Comparison of ENCODE assay signal across 1 cellular context in the genomic region with DNA sequence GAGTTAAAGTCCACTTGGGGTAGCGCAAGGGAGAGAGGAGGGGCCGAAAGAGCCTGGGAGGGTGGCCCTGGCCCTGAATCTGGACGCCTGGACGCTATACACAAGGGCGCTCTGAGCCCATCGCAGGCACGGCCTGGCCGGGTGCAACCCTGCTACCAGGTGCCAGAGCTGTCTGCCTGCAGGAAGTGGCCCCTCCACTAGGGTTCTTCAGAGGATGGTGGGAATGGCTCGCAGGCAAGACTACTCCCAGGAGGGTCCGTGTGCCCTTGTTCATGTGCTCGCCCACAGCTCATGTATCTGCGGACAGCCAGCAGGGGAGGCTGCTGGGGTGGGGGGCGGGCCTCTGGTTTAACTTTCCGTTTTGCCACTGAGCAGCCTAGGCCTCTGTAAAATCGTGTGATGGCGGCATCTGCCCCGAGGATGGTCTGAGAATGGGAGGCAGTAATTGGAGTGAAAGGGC.
TF ChIP-seq lines count a peak whose summit lies in the region.

No MANE protein-coding gene starts in this region.

TF ChIP-seq in HEK293, 187 proteins besides CTCF, POLR2A, EP300 and RAD21 (continued from another document):
- TF ChIP-seq, protein P1, sequence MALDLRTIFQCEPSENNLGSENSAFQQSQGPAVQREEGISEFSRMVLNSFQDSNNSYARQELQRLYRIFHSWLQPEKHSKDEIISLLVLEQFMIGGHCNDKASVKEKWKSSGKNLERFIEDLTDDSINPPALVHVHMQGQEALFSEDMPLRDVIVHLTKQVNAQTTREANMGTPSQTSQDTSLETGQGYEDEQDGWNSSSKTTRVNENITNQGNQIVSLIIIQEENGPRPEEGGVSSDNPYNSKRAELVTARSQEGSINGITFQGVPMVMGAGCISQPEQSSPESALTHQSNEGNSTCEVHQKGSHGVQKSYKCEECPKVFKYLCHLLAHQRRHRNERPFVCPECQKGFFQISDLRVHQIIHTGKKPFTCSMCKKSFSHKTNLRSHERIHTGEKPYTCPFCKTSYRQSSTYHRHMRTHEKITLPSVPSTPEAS (tag by site-specific recombination; IDR thresholded peaks at IDR 0.05) = no peak
- TF ChIP-seq ZBTB17 (tag by site-specific recombination; IDR thresholded peaks at IDR 0.05) (no peak), ZNF48 (tag by site-specific recombination; IDR thresholded peaks at IDR 0.05) (no peak), YY1 (tag by site-specific recombination; IDR thresholded peaks at IDR 0.05) (no peak), MZF1 (tag by site-specific recombination; IDR thresholded peaks at IDR 0.05; ENCODE audit: borderline replicate concordance) (no peak), ZSCAN30 (tag by site-specific recombination; IDR thresholded peaks at IDR 0.05) (no peak)
- TF ChIP-seq, protein P2, sequence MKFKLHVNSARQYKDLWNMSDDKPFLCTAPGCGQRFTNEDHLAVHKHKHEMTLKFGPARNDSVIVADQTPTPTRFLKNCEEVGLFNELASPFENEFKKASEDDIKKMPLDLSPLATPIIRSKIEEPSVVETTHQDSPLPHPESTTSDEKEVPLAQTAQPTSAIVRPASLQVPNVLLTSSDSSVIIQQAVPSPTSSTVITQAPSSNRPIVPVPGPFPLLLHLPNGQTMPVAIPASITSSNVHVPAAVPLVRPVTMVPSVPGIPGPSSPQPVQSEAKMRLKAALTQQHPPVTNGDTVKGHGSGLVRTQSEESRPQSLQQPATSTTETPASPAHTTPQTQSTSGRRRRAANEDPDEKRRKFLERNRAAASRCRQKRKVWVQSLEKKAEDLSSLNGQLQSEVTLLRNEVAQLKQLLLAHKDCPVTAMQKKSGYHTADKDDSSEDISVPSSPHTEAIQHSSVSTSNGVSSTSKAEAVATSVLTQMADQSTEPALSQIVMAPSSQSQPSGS (tag by site-specific recombination; IDR thresholded peaks at IDR 0.05; ENCODE audit: low read depth) = no peak
